ENCODE assay signal across 8 cellular contexts in genomic region chr1:10692401-10693021, GRCh38.
DNase-seq lines count a peak whose midpoint lies in the region; ATAC-seq and TF ChIP-seq lines count a peak whose summit lies in the region.

No MANE protein-coding gene starts in this region.

- H3K27ac Mint-ChIP-seq in activated CD8-positive, alpha-beta memory T cell treated with anti-CD3 and anti-CD28 coated beads, Interleukin-2, amount 10 ng/mL, durations not matched to agents 7 days and 5 days, result peak overlapping the region; percentile 29

- H3K4me3 Mint-ChIP-seq in activated CD8-positive, alpha-beta memory T cell treated with anti-CD3 and anti-CD28 coated beads, Interleukin-2, amount 10 ng/mL, durations not matched to agents 7 days and 5 days, result peak overlapping the region; percentile 79

- no peaks in the 10 kb centered on the region for H3K9me3 Mint-ChIP-seq in activated CD8-positive, alpha-beta memory T cell treated with anti-CD3 and anti-CD28 coated beads, Interleukin-2, amount 10 ng/mL, durations not matched to agents 7 days and 5 days (ENCODE audit: low read depth)

- peaks cover 24% of the 10 kb centered on the region for H3K4me1 Mint-ChIP-seq in activated CD8-positive, alpha-beta memory T cell treated with anti-CD3 and anti-CD28 coated beads, Interleukin-2, amount 10 ng/mL, durations not matched to agents 7 days and 5 days

- peak; percentile 52 for ATAC-seq in activated CD8-positive, alpha-beta memory T cell treated with anti-CD3 and anti-CD28 coated beads, Interleukin-2, amount 10 ng/mL, durations not matched to agents 7 days and 5 days

- peak overlapping the region; percentile 63 for H3K4me3 ChIP-seq in GM12865 (ENCODE audit: low read depth, low read length)
- no peak overlapping the region for H3K4me3 ChIP-seq in fibroblast of mammary gland (ENCODE audit: control insufficient read depth, low read depth, low read length)

- H3K27me3 Mint-ChIP-seq in activated CD8-positive, alpha-beta memory T cell treated with anti-CD3 and anti-CD28 coated beads, Interleukin-2, amount 10 ng/mL, durations not matched to agents 7 days and 5 days, result peaks cover 11% of the 10 kb centered on the region

- H3K36me3 Mint-ChIP-seq in activated CD8-positive, alpha-beta memory T cell treated with anti-CD3 and anti-CD28 coated beads, Interleukin-2, amount 10 ng/mL, durations not matched to agents 7 days and 5 days, result no peaks in the 10 kb centered on the region

- CTCF ChIA-PET in activated CD8-positive, alpha-beta memory T cell treated with anti-CD3 and anti-CD28 coated beads, Interleukin-2, amount 10 ng/mL, durations not matched to agents 7 days and 5 days (lab: Charles Lee), result interaction anchor here (0.7 to 1.9 kb wide), 8 partner anchors 82 to 198 kb away, joined by 3 to 8 read pairs (median 4); no protein-coding TSS in a partner anchor

- DNase-seq in GM12865 (ENCODE audit: low read depth) (peak; percentile 84), NCI-H1105 treated with DMSO at 0.1 percent for 48 hours (lab: John Stamatoyannopoulos, UW) (peak; percentile 66), fibroblast of mammary gland (ENCODE audit: low read depth) (no peak), NCI-H1694 (lab: John Stamatoyannopoulos, UW) (no peak), HCEC 1CT (no peak), RKO (ENCODE audit: low spot score) (no peak)
- DNase-seq in activated CD8-positive, alpha-beta memory T cell treated with anti-CD3 and anti-CD28 coated beads, Interleukin-2, amount 10 ng/mL, durations not matched to agents 7 days and 5 days, result peak; percentile 83
- DNase-seq in stimulated activated CD4-positive, alpha-beta T cell treated with anti-CD3 and anti-CD28 coated beads, Interleukin-15, amount 100 ng/mL, for 48 hours (ENCODE audit: low read depth in 2 of 2), result peak; percentile 59 to 71

- peak; percentile 80 for TF ChIP-seq CTCF in GM12865 (IDR thresholded peaks at IDR 0.05; ENCODE audit: insufficient read depth, low read depth, low read length, missing control alignments)
- TF ChIP-seq CTCF in fibroblast of mammary gland (conservative IDR thresholded peaks at IDR 0.05; ENCODE audit: control insufficient read depth, insufficient read depth, low read depth, low read length), result peak; percentile 8

Comparison
In these comparisons a context has a peak if more than half of its experiments do, and no peak if none do; other contexts are left out.
1. DNase-seq: peak in GM12865 (single experiment), NCI-H1105 treated with DMSO at 0.1 percent for 48 hours (single experiment), activated CD8-positive, alpha-beta memory T cell treated with anti-CD3 and anti-CD28 coated beads, Interleukin-2, amount 10 ng/mL, durations not matched to agents 7 days and 5 days (single experiment) and stimulated activated CD4-positive, alpha-beta T cell treated with anti-CD3 and anti-CD28 coated beads, Interleukin-15, amount 100 ng/mL, for 48 hours (2 of 2); none in fibroblast of mammary gland (single experiment), NCI-H1694 (single experiment), HCEC 1CT (single experiment) and RKO (single experiment).